In genomic region chr18:42340423-42341009, GRCh38 we compare ENCODE assay signal across 17 cellular contexts.
DNase-seq lines count a peak whose midpoint lies in the region; ATAC-seq, FAIRE-seq and TF ChIP-seq lines count a peak whose summit lies in the region.
"Had no signal": no experiment of that assay in that cellular context is flagged by ENCODE, and none has a peak within 500 bp of the region (broad histone marks: within the 10 kb centered on the region; RNA-seq: fewer than 3 reads in every experiment).

No MANE protein-coding gene starts in this region.

- WGBS in A549 (ENCODE audit: missing lambda C conversion rate), result 10% methylated on average over 3 of the region's 3 CpGs
- WGBS in right lobe of liver (ENCODE audit: insufficient coverage, low coverage, low lambda C conversion rate, missing lambda C conversion rate), result 35% methylated on average over 3 of the region's 3 CpGs

- no peak for TF ChIP-seq POLR2A in A549 (IDR thresholded peaks at IDR 0.05; ENCODE audit: low read length)
- TF ChIP-seq POLR2A in right lobe of liver (IDR thresholded peaks at IDR 0.05), result no peak

- TF ChIP-seq CTCF in A549 (IDR thresholded peaks at IDR 0.05) (no peak), D721Med (IDR thresholded peaks at IDR 0.05; ENCODE audit: insufficient read depth, missing control alignments) (no peak), brain (conservative IDR thresholded peaks at IDR 0.05) (no peak), right lobe of liver (IDR thresholded peaks at IDR 0.05) (no peak), WTC11 (IDR thresholded peaks at IDR 0.05) (no peak)

- H3K4me3 Mint-ChIP-seq in brain (no peak overlapping the region), WTC11 (no peak overlapping the region)
- H3K4me3 Mint-ChIP-seq in T-helper 2 cell treated with Interferon-gamma antibody and Interleukin-4, amounts not matched to agents 5 μg/mL and 100 μg/mL, for 36 hours, result no peak overlapping the region
- H3K4me3 Mint-ChIP-seq: CD4-positive, CD25-positive, alpha-beta regulatory T cell had no signal

- H3K27ac ChIP-seq in A549 (no peak overlapping the region), right lobe of liver (peak overlapping the region; percentile 76 to 91 (median 85))
- H3K27ac ChIP-seq: BLaER1 treated with 17β-estradiol and CSF1 and Interleukin-3, amounts not matched to agents 10 nM and 100 nM had no signal

- no peaks in the 10 kb centered on the region for H3K27me3 ChIP-seq in right lobe of liver
- H3K27me3 ChIP-seq: BLaER1 treated with 17β-estradiol and CSF1 and Interleukin-3, amounts not matched to agents 10 nM and 100 nM had no signal

- H3K4me1 ChIP-seq in A549, result no peaks in the 10 kb centered on the region
- peaks cover 0 to 46% (median 15%) of the 10 kb centered on the region in 4 donors for H3K4me1 ChIP-seq in right lobe of liver
- H3K4me1 ChIP-seq: BLaER1 treated with 17β-estradiol and CSF1 and Interleukin-3, amounts not matched to agents 10 nM and 100 nM had no signal

- H3K36me3 Mint-ChIP-seq in brain (peaks cover 4% of the 10 kb centered on the region), WTC11 (peaks cover 31% of the 10 kb centered on the region)
- no peaks in the 10 kb centered on the region for H3K36me3 Mint-ChIP-seq in T-helper 2 cell treated with Interferon-gamma antibody and Interleukin-4, amounts not matched to agents 5 μg/mL and 100 μg/mL, for 36 hours (ENCODE audit: low read depth)

- H3K27me3 Mint-ChIP-seq in brain, result peaks cover 11% of the 10 kb centered on the region
- no peaks in the 10 kb centered on the region for H3K27me3 Mint-ChIP-seq in T-helper 2 cell treated with Interferon-gamma antibody and Interleukin-4, amounts not matched to agents 5 μg/mL and 100 μg/mL, for 36 hours (ENCODE audit: low read depth)
- peaks cover 15% of the 10 kb centered on the region for H3K27me3 Mint-ChIP-seq in WTC11 (ENCODE audit: low read depth)
- H3K27me3 Mint-ChIP-seq: CD4-positive, CD25-positive, alpha-beta regulatory T cell had no signal

- peak overlapping the region in 3 of 5 experiments; percentile 32 to 86 (median 35) for H3K27ac Mint-ChIP-seq in brain
- H3K27ac Mint-ChIP-seq in T-helper 2 cell treated with Interferon-gamma antibody and Interleukin-4, amounts not matched to agents 5 μg/mL and 100 μg/mL, for 36 hours, result no peak overlapping the region
- H3K27ac Mint-ChIP-seq in WTC11, result no peak overlapping the region; the same call in 1 of the 2 replicates
- H3K27ac Mint-ChIP-seq: CD4-positive, CD25-positive, alpha-beta regulatory T cell had no signal

- FAIRE-seq in A549 (lab: Jason Lieb, UNC) (no peak), D721Med (lab: Jason Lieb, UNC) (peak; percentile 51)
- FAIRE-seq: G401.6, GM12892, H1, HTR-8/SVneo, K562 had no signal

- TF ChIP-seq RAD21 in A549 (conservative IDR thresholded peaks at IDR 0.05 in 1 of 2, IDR thresholded peaks at IDR 0.05 in 1 of 2), result no peak

- CTCF ChIA-PET in A549 (lab: Yijun Ruan, JAX), result interaction anchor here (0.7 kb wide), 1 partner anchor 9 kb away, joined by 3 read pairs; no protein-coding TSS in a partner anchor
- CTCF ChIA-PET in WTC11 (lab: Charles Lee), result no interaction called here

- no peak overlapping the region for H3K4me2 ChIP-seq in A549
- H3K4me2 ChIP-seq: BLaER1 treated with 17β-estradiol and CSF1 and Interleukin-3, amounts not matched to agents 10 nM and 100 nM had no signal

- no peak overlapping the region for H3K4me3 ChIP-seq in A549
- H3K4me3 ChIP-seq in right lobe of liver, result no peak overlapping the region
- H3K4me3 ChIP-seq: BLaER1 treated with 17β-estradiol and CSF1 and Interleukin-3, amounts not matched to agents 10 nM and 100 nM; HAP-1; K562 had no signal

- H3K9me3 Mint-ChIP-seq in brain (peaks cover 9 to 31% (median 14%) of the 10 kb centered on the region in 5 experiments), WTC11 (peaks cover 30% of the 10 kb centered on the region)
- H3K9me3 Mint-ChIP-seq in T-helper 2 cell treated with Interferon-gamma antibody and Interleukin-4, amounts not matched to agents 5 μg/mL and 100 μg/mL, for 36 hours, result no peaks in the 10 kb centered on the region

- no peaks in the 10 kb centered on the region for H3K9me3 ChIP-seq in A549
- no peaks in the 10 kb centered on the region for H3K9me3 ChIP-seq in right lobe of liver

- intact Hi-C loops in right lobe of liver (cut with DNase I), result no loop called here

- TF ChIP-seq EP300 in A549 (IDR thresholded peaks at IDR 0.05), result no peak

- H3K4me1 Mint-ChIP-seq in brain (peaks cover 26% of the 10 kb centered on the region), WTC11 (peaks cover 37% of the 10 kb centered on the region)
- no peaks in the 10 kb centered on the region for H3K4me1 Mint-ChIP-seq in T-helper 2 cell treated with Interferon-gamma antibody and Interleukin-4, amounts not matched to agents 5 μg/mL and 100 μg/mL, for 36 hours (ENCODE audit: low read depth)
- H3K4me1 Mint-ChIP-seq: CD4-positive, CD25-positive, alpha-beta regulatory T cell had no signal

- POLR2A ChIA-PET in A549 (lab: Yijun Ruan, JAX) (no interaction called here), WTC11 (lab: Charles Lee) (no interaction called here)

- no peak for DNase-seq in A549 (ENCODE audit: low read depth in 1 of 2, low spot score in 1 of 2)
- DNase-seq in D721Med (ENCODE audit: insufficient read length, low spot score), result no peak
- DNase-seq in right lobe of liver, result peak in 1 of 3 donors; percentile 78
- no peak for DNase-seq in T-helper 2 cell treated with Interferon-gamma antibody and Interleukin-4, amounts not matched to agents 5 μg/mL and 100 μg/mL, for 36 hours (ENCODE audit: low spot score)
- no peak for DNase-seq in WTC11 (ENCODE audit: low spot score)
- DNase-seq: CD4-positive, CD25-positive, alpha-beta regulatory T cell; DMS 273 treated with DMSO at 0.1 percent for 48 hours; DMS79 treated with DMSO at 0.1 percent for 48 hours; EL had no signal

- H3K36me3 ChIP-seq in right lobe of liver, result no peaks in the 10 kb centered on the region
- H3K36me3 ChIP-seq: BLaER1 treated with 17β-estradiol and CSF1 and Interleukin-3, amounts not matched to agents 10 nM and 100 nM; HAP-1 had no signal

- no peak for ATAC-seq in A549
- ATAC-seq in right lobe of liver, result peak; percentile 72 to 83 (median 74)
- ATAC-seq in WTC11, result no peak
- ATAC-seq: K562 had no signal

TF ChIP-seq in A549, 52 proteins besides CTCF, POLR2A, EP300 and RAD21:
- TF ChIP-seq ZFP36 (IDR thresholded peaks at IDR 0.05; ENCODE audit: borderline replicate concordance, partially characterized antibody), result no peak
- TF ChIP-seq MAX (IDR thresholded peaks at IDR 0.05), result no peak
- TF ChIP-seq ZNF302 (CRISPR knock-in tag; IDR thresholded peaks at IDR 0.05), result no peak
- no peak for TF ChIP-seq E2F6 (IDR thresholded peaks at IDR 0.05; ENCODE audit: borderline replicate concordance, low read depth)
- TF ChIP-seq NFE2L2 (conservative IDR thresholded peaks at IDR 0.05; ENCODE audit: low read length), result peak; percentile 39; the same call in 1 of the 2 replicates

TF ChIP-seq in WTC11, 78 proteins besides CTCF, POLR2A, EP300 and RAD21 (continues in another document):
- TF ChIP-seq CREM (CRISPR knock-in tag; IDR thresholded peaks at IDR 0.05), result no peak
- TF ChIP-seq E2F5 (CRISPR knock-in tag; IDR thresholded peaks at IDR 0.05), result no peak
- TF ChIP-seq NR1H2 (CRISPR knock-in tag; IDR thresholded peaks at IDR 0.05), result no peak
- TF ChIP-seq ATF1 (CRISPR knock-in tag; IDR thresholded peaks at IDR 0.05), result no peak
- TF ChIP-seq ZBTB21 (CRISPR knock-in tag; IDR thresholded peaks at IDR 0.05; ENCODE audit: borderline replicate concordance), result no peak
- no peak for TF ChIP-seq NFE2L1 (CRISPR knock-in tag; IDR thresholded peaks at IDR 0.05)
- TF ChIP-seq ATF2 (CRISPR knock-in tag; IDR thresholded peaks at IDR 0.05; ENCODE audit: borderline replicate concordance, low read depth), result no peak
- TF ChIP-seq USF1 (CRISPR knock-in tag; IDR thresholded peaks at IDR 0.05), result no peak

Comparison
In these comparisons a context has a peak if more than half of its experiments do, and no peak if none do; other contexts are left out.
1. ATAC-seq: peak in right lobe of liver (4 of 4); none in A549 (0 of 2) and WTC11 (single experiment).
2. H3K27ac ChIP-seq: peak in right lobe of liver (3 of 3); none in A549 (0 of 2).
3. H3K27ac Mint-ChIP-seq: peak in brain (3 of 5); none in T-helper 2 cell treated with Interferon-gamma antibody and Interleukin-4, amounts not matched to agents 5 μg/mL and 100 μg/mL, for 36 hours (single experiment) and WTC11 (single experiment).